Comparison of ENCODE assay signal across 13 cellular contexts in genomic region chr1:241716915-241717651, GRCh38.
DNase-seq lines count a peak whose midpoint lies in the region; ATAC-seq lines count a peak whose summit lies in the region.
"Had no signal": no experiment of that assay in that cellular context is flagged by ENCODE, and none has a peak within 500 bp of the region (broad histone marks: within the 10 kb centered on the region; RNA-seq: fewer than 3 reads in every experiment).

No MANE protein-coding gene starts in this region.

- no peaks in the 10 kb centered on the region for H3K4me1 Mint-ChIP-seq in T-helper 2 cell treated with Interferon-gamma antibody and Interleukin-4, amounts not matched to agents 5 μg/mL and 100 μg/mL, for 36 hours (ENCODE audit: low read depth)
- no peaks in the 10 kb centered on the region for H3K4me1 Mint-ChIP-seq in stimulated activated effector memory CD8-positive, alpha-beta T cell treated with anti-CD3 and anti-CD28 coated beads, Interleukin-12 subunit alpha, Interleukin-12 subunit beta, amount 100 ng/mL, for 72 hours
- H3K4me1 Mint-ChIP-seq: neural crest cell had no signal

- H3K36me3 Mint-ChIP-seq in T-helper 2 cell treated with Interferon-gamma antibody and Interleukin-4, amounts not matched to agents 5 μg/mL and 100 μg/mL, for 36 hours (ENCODE audit: low read depth), result no peaks in the 10 kb centered on the region
- no peaks in the 10 kb centered on the region for H3K36me3 Mint-ChIP-seq in stimulated activated effector memory CD8-positive, alpha-beta T cell treated with anti-CD3 and anti-CD28 coated beads, Interleukin-12 subunit alpha, Interleukin-12 subunit beta, amount 100 ng/mL, for 72 hours

- peaks cover 15% of the 10 kb centered on the region for H3K27me3 Mint-ChIP-seq in T-helper 2 cell treated with Interferon-gamma antibody and Interleukin-4, amounts not matched to agents 5 μg/mL and 100 μg/mL, for 36 hours (ENCODE audit: low read depth)

- peak; percentile 87 for ATAC-seq in stimulated activated effector memory CD8-positive, alpha-beta T cell treated with anti-CD3 and anti-CD28 coated beads, Interleukin-12 subunit alpha, Interleukin-12 subunit beta, amount 100 ng/mL, for 72 hours
- no peak for ATAC-seq in HG02610 (IDR thresholded peaks at IDR 0.05; ENCODE audit: unreplicated experiment)

- H3K27ac ChIP-seq in epithelial cell of prostate, result peak overlapping the region; percentile 30
- H3K27ac ChIP-seq: cardiac muscle cell, left lung, skin epidermis had no signal

- no peak overlapping the region for H3K4me3 Mint-ChIP-seq in T-helper 2 cell treated with Interferon-gamma antibody and Interleukin-4, amounts not matched to agents 5 μg/mL and 100 μg/mL, for 36 hours
- H3K4me3 Mint-ChIP-seq in stimulated activated effector memory CD8-positive, alpha-beta T cell treated with anti-CD3 and anti-CD28 coated beads, Interleukin-12 subunit alpha, Interleukin-12 subunit beta, amount 100 ng/mL, for 72 hours, result no peak overlapping the region
- H3K4me3 Mint-ChIP-seq: neural crest cell had no signal

- DNase-seq in activated T-cell treated with anti-CD3 and anti-CD28 coated beads for 24 hours (ENCODE audit: low read depth), result peak; percentile 26
- DNase-seq in activated T-cell treated with anti-CD3 and anti-CD28 coated beads, Interleukin-2, amount 50 U/mL, for 1 hour, result no peak
- peak; percentile 17 for DNase-seq in T-helper 2 cell treated with Interferon-gamma antibody and Interleukin-4, amounts not matched to agents 5 μg/mL and 100 μg/mL, for 36 hours (ENCODE audit: low spot score)
- DNase-seq in epithelial cell of prostate (ENCODE audit: low read depth, low spot score), result peak; percentile 22
- no peak for DNase-seq in stimulated activated effector memory CD8-positive, alpha-beta T cell treated with anti-CD3 and anti-CD28 coated beads, Interleukin-12 subunit alpha, Interleukin-12 subunit beta, amount 100 ng/mL, for 72 hours (ENCODE audit: low spot score in 2 of 2)
- no peak for DNase-seq in putamen (ENCODE audit: low spot score)
- no peak for DNase-seq in NCI-H1694 (lab: John Stamatoyannopoulos, UW)
- DNase-seq: IMR-90, left lung had no signal

- H3K27ac Mint-ChIP-seq in T-helper 2 cell treated with Interferon-gamma antibody and Interleukin-4, amounts not matched to agents 5 μg/mL and 100 μg/mL, for 36 hours, result no peak overlapping the region
- H3K27ac Mint-ChIP-seq in stimulated activated effector memory CD8-positive, alpha-beta T cell treated with anti-CD3 and anti-CD28 coated beads, Interleukin-12 subunit alpha, Interleukin-12 subunit beta, amount 100 ng/mL, for 72 hours, result no peak overlapping the region

- no peaks in the 10 kb centered on the region for H3K9me3 Mint-ChIP-seq in T-helper 2 cell treated with Interferon-gamma antibody and Interleukin-4, amounts not matched to agents 5 μg/mL and 100 μg/mL, for 36 hours
- H3K9me3 Mint-ChIP-seq in stimulated activated effector memory CD8-positive, alpha-beta T cell treated with anti-CD3 and anti-CD28 coated beads, Interleukin-12 subunit alpha, Interleukin-12 subunit beta, amount 100 ng/mL, for 72 hours, result no peaks in the 10 kb centered on the region

Comparison
In these comparisons a context has a peak if more than half of its experiments do, and no peak if none do; other contexts are left out.
1. DNase-seq: peak in activated T-cell treated with anti-CD3 and anti-CD28 coated beads for 24 hours (single experiment), T-helper 2 cell treated with Interferon-gamma antibody and Interleukin-4, amounts not matched to agents 5 μg/mL and 100 μg/mL, for 36 hours (single experiment) and epithelial cell of prostate (single experiment); none in activated T-cell treated with anti-CD3 and anti-CD28 coated beads, Interleukin-2, amount 50 U/mL, for 1 hour (single experiment), stimulated activated effector memory CD8-positive, alpha-beta T cell treated with anti-CD3 and anti-CD28 coated beads, Interleukin-12 subunit alpha, Interleukin-12 subunit beta, amount 100 ng/mL, for 72 hours (0 of 2), putamen (single experiment) and NCI-H1694 (single experiment).